8 cellular contexts compared by ENCODE assay signal in genomic region chr1:161726631-161727342, GRCh38. TPM values are rescaled to one million over a fixed set of nuclear protein-coding genes. Genes with fewer than 3 reads are reported as not detected.
DNase-seq lines count a peak whose midpoint lies in the region; ATAC-seq and TF ChIP-seq lines count a peak whose summit lies in the region.

No MANE protein-coding gene starts in this region.

- H2AK9ac ChIP-seq in IMR-90 (replicated peaks; ENCODE audit: low read depth, low read length, poor library complexity): peak overlapping the region; percentile 92

- H3K27ac ChIP-seq in IMR-90 (ENCODE audit: insufficient read depth, low read length): peak overlapping the region; percentile 91
- no peak overlapping the region for H3K27ac ChIP-seq in SK-N-MC
- peak overlapping the region; percentile 65 to 97 for H3K27ac ChIP-seq in ovary

- 0% methylated on average over 52 of the region's 81 CpGs; no CpG with 5 or more reads in 1 of the 2 experiments for WGBS in IMR-90 (ENCODE audit: extremely low coverage in 2 of 2, insufficient read length in 1 of 2), 2 experiments
- 1% methylated on average over 71 to 81 of the region's 81 CpGs for WGBS in ovary, 3 donors

- in situ Hi-C loops in IMR-90 (cut with MboI; ENCODE audit: low sequenced_read_pairs): loop anchor here (25.0 kb wide), 1 partner anchor 89 kb away; the partner anchor contains the start of gene FCGR3B

- peak overlapping the region; percentile 23; the same call in 1 of the 3 replicates for H2BK15ac ChIP-seq in IMR-90 (ENCODE audit: low read depth, low read length)

- peaks cover 3 to 13% of the 10 kb centered on the region in 2 experiments; a peak in 1 of 4 replicates for H3K79me1 ChIP-seq in IMR-90 (ENCODE audit: low read depth in 1 of 2, low read length in 2 of 2)

- H3K4me3 ChIP-seq in IMR-90 (ENCODE audit: insufficient read depth, low read depth, low read length) (peak overlapping the region; percentile 98), SK-N-MC (peak overlapping the region; percentile 92), ovary (peak overlapping the region; percentile 74)

- peaks cover 16% of the 10 kb centered on the region; the same call in 1 of the 2 replicates for H3K9me1 ChIP-seq in IMR-90 (ENCODE audit: insufficient read depth, low read length)

- peak overlapping the region; percentile 94 for H3K23ac ChIP-seq in IMR-90 (ENCODE audit: low read depth, low read length)

- H3K4me2 ChIP-seq in IMR-90 (ENCODE audit: low read depth, low read length): peak overlapping the region; percentile 90

- CTCF ChIA-PET in IMR-90 (lab: Yijun Ruan, JAX): interaction anchor here (0.7 to 2.0 kb wide), 3 partner anchors 9 to 15 kb away, joined by 3 to 8 read pairs (median 3); no protein-coding TSS in a partner anchor

- peak overlapping the region; percentile 69; the same call in 1 of the 2 replicates for H4K91ac ChIP-seq in IMR-90 (ENCODE audit: insufficient read depth, low read depth, low read length)

- ATAC-seq in GM21515 (IDR thresholded peaks at IDR 0.05; ENCODE audit: unreplicated experiment) (peak; percentile 50), IMR-90 (ENCODE audit: low read depth) (peak; percentile 85), Right ventricle myocardium superior (ENCODE audit: poor library complexity) (peak; percentile 93)
- peak; percentile 74 for ATAC-seq in activated naive CD8-positive, alpha-beta T cell treated with anti-CD3 and anti-CD28 coated beads, Interleukin-2, amount 10 ng/mL, durations not matched to agents 7 days and 5 days (ENCODE audit: low read depth)

- H2BK120ac ChIP-seq in IMR-90 (ENCODE audit: low read depth, low read length): peak overlapping the region; percentile 65

- peak overlapping the region; percentile 86 for H4K5ac ChIP-seq in IMR-90 (ENCODE audit: low read depth, low read length)

- H3K14ac ChIP-seq in IMR-90 (replicated peaks; ENCODE audit: low read depth, low read length): peak overlapping the region; percentile 82

- peak overlapping the region; percentile 96 for H2AFZ ChIP-seq in IMR-90 (replicated peaks; ENCODE audit: low read length, poor library complexity)

- H4K8ac ChIP-seq in IMR-90 (ENCODE audit: low read depth in 2 of 2, low read length in 2 of 2): peak overlapping the region; percentile 71 to 85

- H3K4me1 ChIP-seq in IMR-90 (ENCODE audit: control insufficient read depth, insufficient read depth, low read length) (peaks cover 3% of the 10 kb centered on the region; the same call in 1 of the 2 replicates), ovary (ENCODE audit: insufficient read depth) (peaks cover 3% of the 10 kb centered on the region)

- peak overlapping the region; percentile 98 for H3K4me3 Mint-ChIP-seq in activated naive CD8-positive, alpha-beta T cell treated with anti-CD3 and anti-CD28 coated beads, Interleukin-2, amount 10 ng/mL, durations not matched to agents 7 days and 5 days
- peak overlapping the region; percentile 97 for H3K4me3 Mint-ChIP-seq in type B pancreatic cell

- peak overlapping the region; percentile 92 for H3K4ac ChIP-seq in IMR-90 (ENCODE audit: low read depth, low read length)

- POLR2A ChIA-PET in IMR-90 (lab: Charles Lee; ENCODE audit: unreplicated experiment): interaction anchor here (0.7 kb wide), 1 partner anchor 196 kb away, joined by 4 read pairs; no protein-coding TSS in a partner anchor
- POLR2A ChIA-PET in activated naive CD8-positive, alpha-beta T cell treated with anti-CD3 and anti-CD28 coated beads, Interleukin-2, amount 10 ng/mL, durations not matched to agents 7 days and 5 days (lab: Charles Lee): interaction anchor here (0.8 to 3.1 kb wide), 6 partner anchors 11 to 413 kb away, joined by 3 to 55 read pairs (median 4); partner anchors contain the start of genes DUSP12 and SDHC

- H3K36me3 Mint-ChIP-seq in activated naive CD8-positive, alpha-beta T cell treated with anti-CD3 and anti-CD28 coated beads, Interleukin-2, amount 10 ng/mL, durations not matched to agents 7 days and 5 days: no peaks in the 10 kb centered on the region
- no peaks in the 10 kb centered on the region for H3K36me3 Mint-ChIP-seq in type B pancreatic cell

- H2BK5ac ChIP-seq in IMR-90 (ENCODE audit: low read depth, low read length, poor library complexity, severe bottlenecking): peak overlapping the region; percentile 88

- no peak for TF ChIP-seq CTCF in IMR-90 (conservative IDR thresholded peaks at IDR 0.05; ENCODE audit: low read depth, low read length)
- peak in 1 of 3 donors; percentile 11 for TF ChIP-seq CTCF in ovary (IDR thresholded peaks at IDR 0.05)
- peak; percentile 41 for TF ChIP-seq CTCF in type B pancreatic cell (conservative IDR thresholded peaks at IDR 0.05)

- H3K9ac ChIP-seq in IMR-90 (ENCODE audit: low read depth, low read length) (peak overlapping the region; percentile 87), SK-N-MC (ENCODE audit: insufficient read length) (peak overlapping the region; percentile 84)

- no peak for TF ChIP-seq EP300 in ovary (IDR thresholded peaks at IDR 0.05)

- peak overlapping the region; percentile 93 for H3K27ac Mint-ChIP-seq in activated naive CD8-positive, alpha-beta T cell treated with anti-CD3 and anti-CD28 coated beads, Interleukin-2, amount 10 ng/mL, durations not matched to agents 7 days and 5 days
- H3K27ac Mint-ChIP-seq in type B pancreatic cell: peak overlapping the region; percentile 76

- peak overlapping the region; percentile 55 for H3K56ac ChIP-seq in IMR-90 (ENCODE audit: extremely low read depth, insufficient read depth, low read length)

- peak; percentile 89 for DNase-seq in DMS53 (lab: John Stamatoyannopoulos, UW)
- DNase-seq in IMR-90: peak; percentile 79
- no peak for DNase-seq in SK-N-MC (ENCODE audit: low read depth, low spot score)
- peak; percentile 83 for DNase-seq in activated naive CD8-positive, alpha-beta T cell treated with anti-CD3 and anti-CD28 coated beads, Interleukin-2, amount 10 ng/mL, durations not matched to agents 7 days and 5 days
- peak; percentile 92 for DNase-seq in Right ventricle myocardium superior
- DNase-seq in ovary: peak; percentile 85 to 93 (median 91)
- peak; percentile 87 for DNase-seq in type B pancreatic cell (ENCODE audit: extremely low spot score, unreplicated experiment)

- dilution Hi-C loops in IMR-90 (cut with HindIII; ENCODE audit: low sequenced_read_pairs, unreplicated experiment): no loop called here

- H3K27me3 ChIP-seq in IMR-90 (ENCODE audit: control insufficient read depth, insufficient read depth, low read length): no peaks in the 10 kb centered on the region
- H3K27me3 ChIP-seq in ovary: no peaks in the 10 kb centered on the region

- no peaks in the 10 kb centered on the region for H3K9me3 Mint-ChIP-seq in activated naive CD8-positive, alpha-beta T cell treated with anti-CD3 and anti-CD28 coated beads, Interleukin-2, amount 10 ng/mL, durations not matched to agents 7 days and 5 days
- peaks cover 4% of the 10 kb centered on the region for H3K9me3 Mint-ChIP-seq in type B pancreatic cell

- TF ChIP-seq POLR2A in IMR-90 (IDR thresholded peaks at IDR 0.05; ENCODE audit: low read depth, low read length) (peak; percentile 64), ovary (IDR thresholded peaks at IDR 0.05) (peak; percentile 20)

- H3K9me3 ChIP-seq in IMR-90 (ENCODE audit: control insufficient read depth, insufficient read depth, low read length) (no peaks in the 10 kb centered on the region), SK-N-MC (ENCODE audit: low read depth, low read length) (no peaks in the 10 kb centered on the region), ovary (no peaks in the 10 kb centered on the region)

- peak overlapping the region; percentile 51; the same call in 1 of the 2 replicates for H2AK5ac ChIP-seq in IMR-90 (ENCODE audit: low read depth, low read length)

- H3K4me1 Mint-ChIP-seq in activated naive CD8-positive, alpha-beta T cell treated with anti-CD3 and anti-CD28 coated beads, Interleukin-2, amount 10 ng/mL, durations not matched to agents 7 days and 5 days: peaks cover 44% of the 10 kb centered on the region
- H3K4me1 Mint-ChIP-seq in type B pancreatic cell (ENCODE audit: unreplicated experiment): peaks cover 13% of the 10 kb centered on the region

- H3K36me3 ChIP-seq in IMR-90 (ENCODE audit: control insufficient read depth, insufficient read depth, low read length): no peaks in the 10 kb centered on the region
- no peaks in the 10 kb centered on the region for H3K36me3 ChIP-seq in SK-N-MC (ENCODE audit: insufficient read depth, low read length)
- H3K36me3 ChIP-seq in ovary: no peaks in the 10 kb centered on the region

- peaks cover 28% of the 10 kb centered on the region for H3K27me3 Mint-ChIP-seq in activated naive CD8-positive, alpha-beta T cell treated with anti-CD3 and anti-CD28 coated beads, Interleukin-2, amount 10 ng/mL, durations not matched to agents 7 days and 5 days
- H3K27me3 Mint-ChIP-seq in type B pancreatic cell: peaks cover 59% of the 10 kb centered on the region

- H3K18ac ChIP-seq in IMR-90 (ENCODE audit: low read depth, low read length): peak overlapping the region; percentile 68

- no peaks in the 10 kb centered on the region for H4K20me1 ChIP-seq in IMR-90 (ENCODE audit: insufficient read depth, low read length)

- no TSS peak for BruUV-seq in IMR-90 (replicated peaks; lab: Mats Ljungman, UMichigan)

- intact Hi-C loops in IMR-90 (cut with micrococcal nuclease) (no loop called here), Right ventricle myocardium superior (cut with DNase I) (no loop called here), ovary (cut with DNase I) (no loop called here)

- no peak for TF ChIP-seq RAD21 in IMR-90 (IDR thresholded peaks at IDR 0.05; ENCODE audit: low read length)

- no peak overlapping the region for H2BK20ac ChIP-seq in IMR-90 (ENCODE audit: low read depth, low read length)

RNA-seq across cellular contexts. Expression of gene FCRLB, which starts 5.4 kb away (rescaled TPM):
- 0.90 and 1.1 TPM in 2 replicates for total RNA-seq in IMR-90 (2012; rRNA removed)
- polyA plus RNA-seq in IMR-90 (2012; rRNA removed): 2.2 and 2.9 TPM in 2 replicates
- polyA plus RNA-seq in IMR-90 (2012; cell fraction: cytosol; rRNA removed): 1.5 and 1.9 TPM in 2 replicates
- polyA plus RNA-seq in IMR-90 (2012; cell fraction: nucleus; rRNA removed; ENCODE audit: low replicate concordance): 0.85 and 2.0 TPM in 2 replicates
- total RNA-seq in activated naive CD8-positive, alpha-beta T cell treated with anti-CD3 and anti-CD28 coated beads, Interleukin-2, amount 10 ng/mL, durations not matched to agents 7 days and 5 days: under 1 TPM; 0.74 to 0.97 TPM
- total RNA-seq in Right ventricle myocardium superior: 0.19 TPM
- 1 to 10 TPM in 5 of 7 donors, under 1 TPM in 2; 0.24 to 4.6 (median 1.2) TPM for total RNA-seq in ovary
- polyA plus RNA-seq in ovary: under 1 TPM; 0.32 to 0.99 TPM
- 0.45 and 0.82 TPM in 2 replicates for total RNA-seq in type B pancreatic cell (ENCODE audit: low replicate concordance)

RNA-seq across cellular contexts. Expression of gene FCRLA, which starts 19.8 kb away (rescaled TPM):
- 0.28 and 0.36 TPM in 2 replicates for total RNA-seq in IMR-90 (2012; rRNA removed)
- polyA plus RNA-seq in IMR-90 (2012; rRNA removed): 0.36 and 0.46 TPM in 2 replicates
- polyA plus RNA-seq in IMR-90 (2012; cell fraction: cytosol; rRNA removed): 0.13 and 0.21 TPM in 2 replicates
- 0.06 and 0.11 TPM in 2 replicates for polyA plus RNA-seq in IMR-90 (2012; cell fraction: nucleus; rRNA removed; ENCODE audit: low replicate concordance)
- total RNA-seq in activated naive CD8-positive, alpha-beta T cell treated with anti-CD3 and anti-CD28 coated beads, Interleukin-2, amount 10 ng/mL, durations not matched to agents 7 days and 5 days: under 1 TPM; 0.17 to 0.51 TPM
- not detected for total RNA-seq in Right ventricle myocardium superior
- total RNA-seq in ovary: under 1 TPM in 2 of 7 donors, not detected in 5; 0.31 to 0.80 TPM
- polyA plus RNA-seq in ovary: under 1 TPM; 0.06 to 0.42 TPM
- 0.22 TPM in 1 of 2 replicates, not detected in the other for total RNA-seq in type B pancreatic cell (ENCODE audit: low replicate concordance)

RNA-seq across cellular contexts. Expression of gene DUSP12, which starts 22.8 kb away (rescaled TPM):
- total RNA-seq in IMR-90 (2012; rRNA removed) (31.5 and 31.7 TPM in 2 replicates), Right ventricle myocardium superior (6.9 TPM), ovary (10 to 100 TPM; 15.0 to 28.9 (median 19.8) TPM), type B pancreatic cell (ENCODE audit: low replicate concordance) (23.7 and 34.0 TPM in 2 replicates)
- polyA plus RNA-seq in IMR-90 (2012; rRNA removed) (35.6 and 39.2 TPM in 2 replicates), ovary (10 to 100 TPM; 16.9 to 26.4 TPM)
- 22.3 and 27.3 TPM in 2 replicates for polyA plus RNA-seq in IMR-90 (2012; cell fraction: cytosol; rRNA removed)
- polyA plus RNA-seq in IMR-90 (2012; cell fraction: nucleus; rRNA removed; ENCODE audit: low replicate concordance): 22.1 and 22.2 TPM in 2 replicates
- total RNA-seq in activated naive CD8-positive, alpha-beta T cell treated with anti-CD3 and anti-CD28 coated beads, Interleukin-2, amount 10 ng/mL, durations not matched to agents 7 days and 5 days: 10 to 100 TPM; 28.7 to 32.2 TPM

RNA-seq across cellular contexts. Expression of gene ATF6, which starts 39.3 kb away (rescaled TPM):
- total RNA-seq in IMR-90 (2012; rRNA removed) (17.6 and 17.8 TPM in 2 replicates), Right ventricle myocardium superior (12.2 TPM), ovary (10 to 100 TPM; 20.9 to 31.3 (median 24.5) TPM), type B pancreatic cell (ENCODE audit: low replicate concordance) (21.7 and 22.9 TPM in 2 replicates)
- polyA plus RNA-seq in IMR-90 (2012; rRNA removed) (11.5 and 12.2 TPM in 2 replicates), ovary (10 to 100 TPM in 1 of 2 donors, 1 to 10 TPM in 1; 7.9 to 23.4 TPM)
- 3.0 and 4.1 TPM in 2 replicates for polyA plus RNA-seq in IMR-90 (2012; cell fraction: cytosol; rRNA removed)
- 1.2 and 6.3 TPM in 2 replicates for polyA plus RNA-seq in IMR-90 (2012; cell fraction: nucleus; rRNA removed; ENCODE audit: low replicate concordance)
- 10 to 100 TPM; 18.5 to 20.0 TPM for total RNA-seq in activated naive CD8-positive, alpha-beta T cell treated with anti-CD3 and anti-CD28 coated beads, Interleukin-2, amount 10 ng/mL, durations not matched to agents 7 days and 5 days
